In the genomic region with DNA sequence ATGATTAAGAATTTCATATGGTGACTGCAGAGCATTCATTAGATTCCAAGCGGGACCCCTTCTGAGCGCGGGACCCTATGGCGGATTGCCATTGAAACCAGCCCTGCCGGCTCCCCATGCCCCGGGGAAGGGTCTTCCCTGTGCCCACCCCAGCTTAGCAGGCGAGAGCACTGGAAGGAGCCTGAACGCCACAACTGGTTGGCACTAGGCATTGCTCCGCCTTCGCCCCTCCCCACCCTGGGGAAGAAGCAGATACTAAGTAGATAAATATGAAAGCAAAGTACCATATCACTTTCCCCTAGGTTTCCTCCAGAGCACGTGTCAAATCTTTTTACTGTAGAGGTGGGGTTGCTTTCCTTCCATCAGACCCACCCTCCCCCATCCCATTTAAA, we compare ENCODE assay signal across 9 cellular contexts.
DNase-seq lines count a peak whose midpoint lies in the region; ATAC-seq and TF ChIP-seq lines count a peak whose summit lies in the region.
"Had no signal": no experiment of that assay in that cellular context is flagged by ENCODE, and none has a peak within 500 bp of the region (broad histone marks: within the 10 kb centered on the region; RNA-seq: fewer than 3 reads in every experiment).

No MANE protein-coding gene starts in this region.

- H3K36me3 Mint-ChIP-seq in activated naive CD4-positive, alpha-beta T cell treated with anti-CD3 and anti-CD28 coated beads for 36 hours (ENCODE audit: low read depth): no peaks in the 10 kb centered on the region

- ATAC-seq in GM21576 (IDR thresholded peaks at IDR 0.05; ENCODE audit: unreplicated experiment): no peak
- no peak for ATAC-seq in GM19351 (IDR thresholded peaks at IDR 0.05; ENCODE audit: unreplicated experiment)

- no peaks in the 10 kb centered on the region for H3K9me3 Mint-ChIP-seq in activated naive CD4-positive, alpha-beta T cell treated with anti-CD3 and anti-CD28 coated beads for 36 hours

- H3K4me1 ChIP-seq in neutrophil (ENCODE audit: control insufficient read depth in 1 of 2, insufficient read depth in 1 of 2, low read depth in 1 of 2, low read length in 1 of 2): peaks cover 13 to 15% of the 10 kb centered on the region in 2 experiments

- DNase-seq in BJ (ENCODE audit: low read depth): no peak
- DNase-seq in NCI-H2171 treated with DMSO at 0.1 percent for 48 hours (lab: John Stamatoyannopoulos, UW): peak; percentile 41
- no peak for DNase-seq in fibroblast of the aortic adventitia (ENCODE audit: low read depth)
- no peak for DNase-seq in erythroblast (lab: John Stamatoyannopoulos, UW)
- no peak for DNase-seq in activated naive CD4-positive, alpha-beta T cell treated with anti-CD3 and anti-CD28 coated beads for 36 hours
- DNase-seq: T-helper 1 cell had no signal

- H3K4me1 Mint-ChIP-seq in activated naive CD4-positive, alpha-beta T cell treated with anti-CD3 and anti-CD28 coated beads for 36 hours (ENCODE audit: low read depth): peaks cover 5% of the 10 kb centered on the region

- TF ChIP-seq CTCF in BJ (IDR thresholded peaks at IDR 0.05; ENCODE audit: insufficient read depth, low read depth, low read length): no peak
- TF ChIP-seq CTCF in fibroblast of the aortic adventitia (IDR thresholded peaks at IDR 0.05; ENCODE audit: insufficient read depth, low read length): no peak
- no peak for TF ChIP-seq CTCF in neutrophil (IDR thresholded peaks at IDR 0.05)

- CTCF ChIA-PET in BJ (lab: Yijun Ruan, JAX): interaction anchor here (1.1 to 4.0 kb wide), 5 partner anchors 14 to 114 kb away, joined by 3 to 27 read pairs (median 16); no protein-coding TSS in a partner anchor
- CTCF ChIA-PET in activated naive CD4-positive, alpha-beta T cell treated with anti-CD3 and anti-CD28 coated beads for 36 hours (lab: Charles Lee): no interaction called here

- no peaks in the 10 kb centered on the region for H3K36me3 ChIP-seq in BJ (ENCODE audit: control insufficient read depth, insufficient read depth, low read length)
- no peaks in the 10 kb centered on the region for H3K36me3 ChIP-seq in neutrophil

- H3K27ac Mint-ChIP-seq in activated naive CD4-positive, alpha-beta T cell treated with anti-CD3 and anti-CD28 coated beads for 36 hours: no peak overlapping the region

- H3K27me3 Mint-ChIP-seq in activated naive CD4-positive, alpha-beta T cell treated with anti-CD3 and anti-CD28 coated beads for 36 hours (ENCODE audit: low read depth): peaks cover 32% of the 10 kb centered on the region

- H3K27me3 ChIP-seq in BJ (ENCODE audit: control insufficient read depth, insufficient read depth, low read length) (peaks cover 8% of the 10 kb centered on the region), neutrophil (peaks cover 83% of the 10 kb centered on the region)

- H3K4me3 Mint-ChIP-seq in activated naive CD4-positive, alpha-beta T cell treated with anti-CD3 and anti-CD28 coated beads for 36 hours: no peak overlapping the region

- intact Hi-C loops in activated naive CD4-positive, alpha-beta T cell treated with anti-CD3 and anti-CD28 coated beads for 36 hours (cut with micrococcal nuclease): loop anchor here (5.0 kb wide), 1 partner anchor 35 kb away; no protein-coding TSS in a partner anchor

- no peak overlapping the region for H3K27ac ChIP-seq in neutrophil

- no peak for TF ChIP-seq POLR2A in erythroblast (IDR thresholded peaks at IDR 0.05; ENCODE audit: low read length)

- H3K4me3 ChIP-seq in BJ (ENCODE audit: low read depth, low read length): peak overlapping the region; percentile 34
- peak overlapping the region; percentile 64 for H3K4me3 ChIP-seq in fibroblast of the aortic adventitia (ENCODE audit: low read depth, low read length)
- H3K4me3 ChIP-seq in neutrophil (ENCODE audit: low read depth in 1 of 2, low read length in 1 of 2): peak overlapping the region; percentile 2 to 49

- POLR2A ChIA-PET in BJ (lab: Charles Lee): no interaction called here

- H3K9me3 ChIP-seq in neutrophil: no peaks in the 10 kb centered on the region
